ENCODE assay signal across 14 cellular contexts in genomic region chr3:48248095-48248863, GRCh38. TPM values are rescaled to one million over a fixed set of nuclear protein-coding genes. Genes with fewer than 3 reads are reported as not detected.
DNase-seq lines count a peak whose midpoint lies in the region; ATAC-seq lines count a peak whose summit lies in the region.
"Had no signal": no experiment of that assay in that cellular context is flagged by ENCODE, and none has a peak within 500 bp of the region (broad histone marks: within the 10 kb centered on the region; RNA-seq: fewer than 3 reads in every experiment).

No MANE protein-coding gene starts in this region.

- H3K4me3 Mint-ChIP-seq in activated T-helper 17 cell treated with anti-CD3 and anti-CD28 coated beads, Interleukin-2, amount 50 U/mL, for 72 hours = peak overlapping the region; percentile 51
- H3K4me3 Mint-ChIP-seq: CD4-positive, alpha-beta memory T cell had no signal

- H3K4me1 Mint-ChIP-seq in activated T-helper 17 cell treated with anti-CD3 and anti-CD28 coated beads, Interleukin-2, amount 50 U/mL, for 72 hours = peaks cover 14% of the 10 kb centered on the region

- H3K27me3 Mint-ChIP-seq in activated T-helper 17 cell treated with anti-CD3 and anti-CD28 coated beads, Interleukin-2, amount 50 U/mL, for 72 hours = no peaks in the 10 kb centered on the region
- H3K27me3 Mint-ChIP-seq: CD4-positive, alpha-beta memory T cell had no signal

- ATAC-seq in activated T-helper 17 cell treated with anti-CD3 and anti-CD28 coated beads, Interleukin-2, amount 50 U/mL, for 72 hours (replicated peaks) = no peak
- no peak for ATAC-seq in GM21515 (IDR thresholded peaks at IDR 0.05; ENCODE audit: unreplicated experiment)

- no peaks in the 10 kb centered on the region for H3K9me3 Mint-ChIP-seq in activated T-helper 17 cell treated with anti-CD3 and anti-CD28 coated beads, Interleukin-2, amount 50 U/mL, for 72 hours
- H3K9me3 Mint-ChIP-seq: CD4-positive, alpha-beta memory T cell had no signal

- H3K36me3 Mint-ChIP-seq in activated T-helper 17 cell treated with anti-CD3 and anti-CD28 coated beads, Interleukin-2, amount 50 U/mL, for 72 hours (ENCODE audit: low read depth) = peaks cover 75% of the 10 kb centered on the region

- peak overlapping the region; percentile 28 for H3K27ac Mint-ChIP-seq in activated T-helper 17 cell treated with anti-CD3 and anti-CD28 coated beads, Interleukin-2, amount 50 U/mL, for 72 hours

- DNase-seq in AG20443 (ENCODE audit: low spot score) (peak; percentile 70), GM04503 (ENCODE audit: low read depth) (peak; percentile 50), lung microvascular endothelial cell (ENCODE audit: low read depth in 2 of 2) (peak; percentile 16 to 80), NCI-H1930 (lab: John Stamatoyannopoulos, UW) (no peak)
- no peak for DNase-seq in stimulated activated CD4-positive, alpha-beta T cell treated with anti-CD3 and anti-CD28 coated beads, Interleukin-1b, Interleukin-23, amount 100 ng/mL, for 48 hours
- DNase-seq: activated naive CD4-positive, alpha-beta T cell treated with Interleukin-2 at 50 U/mL for 16 hours; CD4-positive, alpha-beta memory T cell; heart left ventricle; NCI-H187 treated with DMSO at 0.1 percent for 48 hours; NCI-H526 had no signal

RNA-seq across cellular contexts. Expression of gene ZNF589, which starts 7.4 kb away (rescaled TPM):
- total RNA-seq in activated T-helper 17 cell treated with anti-CD3 and anti-CD28 coated beads, Interleukin-2, amount 50 U/mL, for 72 hours = 10 to 100 TPM; 36.8 to 58.4 TPM
- total RNA-seq in lung microvascular endothelial cell = 1.8 and 2.0 TPM in 2 replicates

RNA-seq across cellular contexts. Expression of gene CAMP, which starts 25.0 kb away (rescaled TPM):
- not detected for total RNA-seq in activated T-helper 17 cell treated with anti-CD3 and anti-CD28 coated beads, Interleukin-2, amount 50 U/mL, for 72 hours
- not detected in 2 replicates for total RNA-seq in lung microvascular endothelial cell
- total RNA-seq: cardiac muscle cell; CD4-positive, alpha-beta memory T cell; mucosa of gallbladder had no signal

RNA-seq across cellular contexts. Expression of gene NME6, which starts 52.9 kb away (rescaled TPM):
- 10 to 100 TPM; 26.0 to 30.9 TPM for total RNA-seq in activated T-helper 17 cell treated with anti-CD3 and anti-CD28 coated beads, Interleukin-2, amount 50 U/mL, for 72 hours
- 11.3 and 16.3 TPM in 2 replicates for total RNA-seq in lung microvascular endothelial cell

Comparison
In these comparisons a context has a peak if more than half of its experiments do, and no peak if none do; other contexts are left out.
1. DNase-seq: peak in AG20443 (single experiment), GM04503 (single experiment) and lung microvascular endothelial cell (2 of 2); none in NCI-H1930 (0 of 2) and stimulated activated CD4-positive, alpha-beta T cell treated with anti-CD3 and anti-CD28 coated beads, Interleukin-1b, Interleukin-23, amount 100 ng/mL, for 48 hours (single experiment).
2. RNA of gene ZNF589, which starts 7.4 kb away (total RNA-seq): 36.8 to 58.4 TPM in activated T-helper 17 cell treated with anti-CD3 and anti-CD28 coated beads, Interleukin-2, amount 50 U/mL, for 72 hours; 1.8 to 2.0 TPM in lung microvascular endothelial cell; every median in the first group is over 10 times any median in the second.